In the genomic region with DNA sequence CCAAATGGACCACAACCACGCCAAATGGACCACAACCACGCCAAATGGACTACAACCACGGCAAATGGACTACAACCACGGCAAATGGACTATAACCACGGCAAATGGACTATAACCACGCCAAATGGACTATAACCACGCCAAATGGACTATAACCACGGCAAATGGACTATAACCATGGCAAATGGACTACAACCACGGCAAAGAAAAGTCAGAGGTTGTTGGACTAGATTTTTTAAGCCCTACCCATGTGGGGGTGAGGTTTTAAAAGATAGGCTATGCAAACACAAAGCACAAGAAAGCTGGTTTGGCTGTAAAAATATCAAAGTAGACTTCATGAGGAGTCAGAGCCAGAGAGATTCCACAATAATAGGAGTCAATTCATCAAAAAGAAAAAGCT, we compare ENCODE assay signal across 20 cellular contexts. TPM values are rescaled to one million over a fixed set of nuclear protein-coding genes. Genes with fewer than 3 reads are reported as not detected.
DNase-seq lines count a peak whose midpoint lies in the region; ATAC-seq and TF ChIP-seq lines count a peak whose summit lies in the region.
"Had no signal": no experiment of that assay in that cellular context is flagged by ENCODE, and none has a peak within 500 bp of the region (broad histone marks: within the 10 kb centered on the region; RNA-seq: fewer than 3 reads in every experiment).

No MANE protein-coding gene starts in this region.

- no peak for DNase-seq in AG04450 (ENCODE audit: low read depth, low spot score)
- DNase-seq in PC-3, result peak; percentile 70
- DNase-seq in fibroblast of lung (ENCODE audit: low read depth in 2 of 2), result peak in 1 of 2 donors; percentile 40
- no peak for DNase-seq in osteoblast (ENCODE audit: insufficient read length, low spot score, missing footprints)
- no peak for DNase-seq in NCI-H446 treated with DMSO at 0.1 percent for 48 hours (lab: John Stamatoyannopoulos, UW)
- DNase-seq in activated CD4-positive, alpha-beta T cell treated with anti-CD3 and anti-CD28 coated beads for 1 hour, result no peak
- DNase-seq: activated CD4-positive, alpha-beta T cell treated with anti-CD3 and anti-CD28 coated beads for 36 hours; activated CD8-positive, alpha-beta memory T cell treated with anti-CD3 and anti-CD28 coated beads, Interleukin-2, amount 50 U/mL, for 48 hours; activated naive CD4-positive, alpha-beta T cell treated with anti-CD3 and anti-CD28 coated beads, Interleukin-2, amount 10 ng/mL, durations not matched to agents 7 days and 5 days; effector memory CD4-positive, alpha-beta T cell; NCI-H1417 treated with DMSO at 0.1 percent for 48 hours; retina; stimulated activated CD4-positive, alpha-beta T cell treated with anti-CD3 and anti-CD28 coated beads, Interleukin-2, amount 100 ng/mL, for 48 hours; T-helper 9 cell had no signal

- H3K9ac ChIP-seq in PC-3 (ENCODE audit: low read length), result peak overlapping the region; percentile 28; the same call in 1 of the 2 replicates
- H3K9ac ChIP-seq in fibroblast of lung (ENCODE audit: insufficient read depth, low read length), result no peak overlapping the region

- peak; percentile 47 for ATAC-seq in PC-3
- ATAC-seq in GM21367 (IDR thresholded peaks at IDR 0.05; ENCODE audit: unreplicated experiment), result no peak
- ATAC-seq in HG02678 (IDR thresholded peaks at IDR 0.05; ENCODE audit: unreplicated experiment), result no peak
- ATAC-seq: activated CD4-positive, alpha-beta T cell treated with anti-CD3 and anti-CD28 coated beads for 36 hours had no signal

- H3K27ac ChIP-seq in AG04450 (ENCODE audit: low read depth, low read length), result peak overlapping the region; percentile 77
- H3K27ac ChIP-seq in PC-3 (ENCODE audit: low read length), result peak overlapping the region; percentile 82
- H3K27ac ChIP-seq in fibroblast of lung (ENCODE audit: insufficient read depth, low read length), result peak overlapping the region; percentile 42
- peak overlapping the region; percentile 90 for H3K27ac ChIP-seq in osteoblast (ENCODE audit: low read depth, low read length)
- H3K27ac ChIP-seq: cardiac muscle cell, foreskin keratinocyte, thoracic aorta had no signal

- CTCF ChIA-PET in AG04450 (lab: Charles Lee), result no interaction called here
- CTCF ChIA-PET in PC-3 (lab: Charles Lee), result interaction anchor here (0.6 to 0.7 kb wide), 3 partner anchors 11 to 373 kb away, joined by 3 to 5 read pairs (median 4); no protein-coding TSS in a partner anchor

- no peaks in the 10 kb centered on the region for H3K27me3 ChIP-seq in AG04450 (ENCODE audit: control insufficient read depth, insufficient read depth, low read length)
- no peaks in the 10 kb centered on the region for H3K27me3 ChIP-seq in PC-3 (ENCODE audit: low read length)
- H3K27me3 ChIP-seq in fibroblast of lung (ENCODE audit: control insufficient read depth, insufficient read depth, low read length), result no peaks in the 10 kb centered on the region
- H3K27me3 ChIP-seq in osteoblast (ENCODE audit: insufficient read depth, low read length), result no peaks in the 10 kb centered on the region
- H3K27me3 ChIP-seq: cardiac muscle cell, foreskin keratinocyte had no signal

- no peak overlapping the region for H3K4me3 ChIP-seq in AG04450 (ENCODE audit: low read depth, low read length)
- H3K4me3 ChIP-seq in PC-3 (ENCODE audit: low read length), result peak overlapping the region; percentile 34
- no peak overlapping the region for H3K4me3 ChIP-seq in fibroblast of lung (replicated peaks in 1 of 4; ENCODE audit: control extremely low read depth in 1 of 4, insufficient read depth in 1 of 4, low read depth in 3 of 4, low read length in 4 of 4)
- peak overlapping the region; percentile 11 for H3K4me3 ChIP-seq in osteoblast (ENCODE audit: insufficient read depth, low read length)
- H3K4me3 ChIP-seq: cardiac muscle cell, lung, thoracic aorta had no signal

- POLR2A ChIA-PET in AG04450 (lab: Yijun Ruan, JAX) (interaction anchor here (0.9 to 1.4 kb wide), 4 partner anchors 28 to 56 kb away, joined by 3 to 4 read pairs (median 4); a partner anchor contains a TSS), PC-3 (lab: Charles Lee; ENCODE audit: unreplicated experiment) (interaction anchor here (0.6 kb wide), 1 partner anchor 227 kb away, joined by 3 read pairs; no protein-coding TSS in a partner anchor)

- no peak for TF ChIP-seq CTCF in AG04450 (IDR thresholded peaks at IDR 0.05; ENCODE audit: low read depth, low read length)
- no peak for TF ChIP-seq CTCF in PC-3 (conservative IDR thresholded peaks at IDR 0.05; ENCODE audit: low read depth, low read length)
- no peak for TF ChIP-seq CTCF in fibroblast of lung (conservative IDR thresholded peaks at IDR 0.05 in 1 of 2, IDR thresholded peaks at IDR 0.05 in 1 of 2; ENCODE audit: low read depth in 1 of 2, low read length in 2 of 2)
- no peak for TF ChIP-seq CTCF in osteoblast (IDR thresholded peaks at IDR 0.05; ENCODE audit: extremely low read depth, low read depth, low read length)

- BruUV-seq in PC-3 (replicated peaks; lab: Mats Ljungman, UMichigan), result TSS peak; percentile 55

- H3K4me2 ChIP-seq in PC-3 (ENCODE audit: low read length) (peak overlapping the region; percentile 75), fibroblast of lung (ENCODE audit: extremely low read depth, insufficient read depth, low read length) (no peak overlapping the region), osteoblast (ENCODE audit: insufficient read depth, low read length) (peak overlapping the region; percentile 65)

- H3K9me3 ChIP-seq in AG04450 (ENCODE audit: control insufficient read depth, insufficient read depth, low read length) (no peaks in the 10 kb centered on the region), PC-3 (ENCODE audit: low read length) (no peaks in the 10 kb centered on the region), fibroblast of lung (ENCODE audit: control insufficient read depth, insufficient read depth, low read depth, low read length) (no peaks in the 10 kb centered on the region), osteoblast (ENCODE audit: low read depth, low read length) (no peaks in the 10 kb centered on the region)
- H3K9me3 ChIP-seq: thoracic aorta had no signal

- H3K4me1 ChIP-seq in PC-3 (ENCODE audit: insufficient read depth, low read length) (peaks cover 46% of the 10 kb centered on the region), fibroblast of lung (ENCODE audit: control insufficient read depth, extremely low read depth, insufficient read depth, low read length) (peaks cover 13% of the 10 kb centered on the region), osteoblast (ENCODE audit: insufficient read depth, low read length) (peaks cover 37% of the 10 kb centered on the region)

- H4K20me1 ChIP-seq in PC-3 (ENCODE audit: low read length), result peaks cover 9% of the 10 kb centered on the region
- no peaks in the 10 kb centered on the region for H4K20me1 ChIP-seq in fibroblast of lung (ENCODE audit: control insufficient read depth, extremely low read depth, insufficient read depth, low read length)
- no peaks in the 10 kb centered on the region for H4K20me1 ChIP-seq in osteoblast (ENCODE audit: insufficient read depth, low read length)

- peaks cover 8% of the 10 kb centered on the region for H3F3A ChIP-seq in PC-3 (ENCODE audit: low read length, unreplicated experiment)

- intact Hi-C loops in PC-3 (cut with micrococcal nuclease), result loop anchor here (1.0 to 5.0 kb wide), 5 partner anchors 10 to 216 kb away; no protein-coding TSS in a partner anchor

- H3K9me2 ChIP-seq in PC-3 (replicated peaks; ENCODE audit: low read length), result no peaks in the 10 kb centered on the region

- H3K79me2 ChIP-seq in PC-3 (ENCODE audit: low read length) (peaks cover 20% of the 10 kb centered on the region), fibroblast of lung (ENCODE audit: control insufficient read depth, insufficient read depth, low read length) (peaks cover 15% of the 10 kb centered on the region), osteoblast (ENCODE audit: insufficient read depth, low read length) (peaks cover 9% of the 10 kb centered on the region)

- peaks cover 55% of the 10 kb centered on the region for H3K36me3 ChIP-seq in PC-3 (ENCODE audit: low read depth, low read length)
- peaks cover 4% of the 10 kb centered on the region for H3K36me3 ChIP-seq in fibroblast of lung (ENCODE audit: control insufficient read depth, insufficient read depth, low read length)
- peaks cover 20% of the 10 kb centered on the region for H3K36me3 ChIP-seq in osteoblast (ENCODE audit: insufficient read depth, low read length)
- H3K36me3 ChIP-seq: cardiac muscle cell, thoracic aorta had no signal

- H2AFZ ChIP-seq in PC-3 (ENCODE audit: low read length), result no peak overlapping the region
- no peak overlapping the region for H2AFZ ChIP-seq in fibroblast of lung (ENCODE audit: low read length)
- H2AFZ ChIP-seq in osteoblast (ENCODE audit: low read length), result peak overlapping the region; percentile 27

RNA-seq across cellular contexts. Expression of a gene that starts 55.8 kb away (rescaled TPM):
- 12.3 and 14.8 TPM in 2 replicates for polyA plus RNA-seq in AG04450 (2011; rRNA removed)
- polyA minus RNA-seq in AG04450 (2011; rRNA and poly(A)+ RNA removed), result 21.5 and 26.5 TPM in 2 replicates
- total RNA-seq in PC-3 (2014; rRNA removed), result 49.2 and 50.2 TPM in 2 replicates
- total RNA-seq in fibroblast of lung, result 5.4 and 10.9 TPM in 2 replicates
- polyA plus RNA-seq in fibroblast of lung, result 18.7 and 38.9 TPM in 2 replicates
- polyA plus RNA-seq in fibroblast of lung (2012), result 14.3 and 36.7 TPM in 2 replicates
- 15.2 and 34.1 TPM in 2 replicates for polyA minus RNA-seq in fibroblast of lung (ENCODE audit: low replicate concordance)
- 8.0 TPM in 2 replicates for total RNA-seq in osteoblast

Comparison
In these comparisons a context has a peak if more than half of its experiments do, and no peak if none do; other contexts are left out.
1. H3K4me3 ChIP-seq: peak in PC-3 (single experiment) and osteoblast (single experiment); none in AG04450 (single experiment) and fibroblast of lung (0 of 4).
2. Peak in every context shown above with its lines, with median percentiles within 50 percentile points of each other: H3K27ac ChIP-seq.